In genomic region chr5:177791649-177792048, GRCh38 we compare ENCODE assay signal across 2 cellular contexts. TPM values are rescaled to one million over a fixed set of nuclear protein-coding genes. Genes with fewer than 3 reads are reported as not detected.
"Had no signal": no experiment of that assay in that cellular context is flagged by ENCODE, and none has a peak within 500 bp of the region (broad histone marks: within the 10 kb centered on the region; RNA-seq: fewer than 3 reads in every experiment).

No MANE protein-coding gene starts in this region.

RNA-seq across cellular contexts. Expression of gene FAM153A, which starts 8.9 kb away (rescaled TPM):
- total RNA-seq: ascending aorta, astrocyte had no signal
